ENCODE assay signal across 8 cellular contexts in genomic region chr4:55397521-55398321, GRCh38. TPM values are rescaled to one million over a fixed set of nuclear protein-coding genes. Genes with fewer than 3 reads are reported as not detected.
DNase-seq lines count a peak whose midpoint lies in the region; ATAC-seq and TF ChIP-seq lines count a peak whose summit lies in the region.

No MANE protein-coding gene starts in this region.

- no peak overlapping the region for H2AK5ac ChIP-seq in neuronal stem cell (ENCODE audit: low read depth, low read length)

- no peak overlapping the region for H4K8ac ChIP-seq in neuronal stem cell (ENCODE audit: low read depth, low read length)

- no peak overlapping the region for H3K14ac ChIP-seq in neuronal stem cell (ENCODE audit: low read length)

- DNase-seq in heart right ventricle (no peak), left ventricle myocardium superior (no peak), SJCRH30 (peak in 1 of 2 experiments; percentile 28), erythroblast (lab: John Stamatoyannopoulos, UW) (peak; percentile 37 to 59), neuronal stem cell (ENCODE audit: low spot score) (no peak)
- no peak for DNase-seq in stimulated activated CD4-positive, alpha-beta T cell treated with anti-CD3 and anti-CD28 coated beads, Interleukin-12 subunit alpha, Interleukin-12 subunit beta, amount 100 ng/mL, for 4 hours

- H2BK15ac ChIP-seq in neuronal stem cell (ENCODE audit: low read length): no peak overlapping the region

- H3K27ac ChIP-seq in heart right ventricle (peak overlapping the region in 9 of 10 donors; percentile 96 to 100 (median 98)), SJCRH30 (no peak overlapping the region; the same call in 1 of the 2 replicates), neuronal stem cell (replicated peaks; ENCODE audit: low read length) (no peak overlapping the region)

- H2BK120ac ChIP-seq in neuronal stem cell (ENCODE audit: low read depth, low read length): no peak overlapping the region

- H3K4me1 ChIP-seq in heart right ventricle (peaks cover 0 to 50% (median 34%) of the 10 kb centered on the region in 9 donors), SJCRH30 (peaks cover 24% of the 10 kb centered on the region), neuronal stem cell (ENCODE audit: control insufficient read depth in 2 of 2, insufficient read depth in 1 of 2, low read depth in 1 of 2, low read length in 2 of 2) (peaks cover 6 to 13% of the 10 kb centered on the region in 2 donors)

- no peak overlapping the region for H3K9ac ChIP-seq in neuronal stem cell (ENCODE audit: low read depth, low read length, poor library complexity)

- TF ChIP-seq CTCF in heart right ventricle (IDR thresholded peaks at IDR 0.05): no peak

- peak overlapping the region; percentile 63 for H3K4me2 ChIP-seq in neuronal stem cell (ENCODE audit: insufficient read depth, low read length, poor library complexity, severe bottlenecking)

- H3K18ac ChIP-seq in neuronal stem cell (ENCODE audit: low read length): no peak overlapping the region

- no peak for TF ChIP-seq POLR2A in erythroblast (IDR thresholded peaks at IDR 0.05; ENCODE audit: low read length)

- no peaks in the 10 kb centered on the region for H3K27me3 ChIP-seq in heart right ventricle
- no peaks in the 10 kb centered on the region for H3K27me3 ChIP-seq in SJCRH30
- H3K27me3 ChIP-seq in neuronal stem cell (ENCODE audit: control insufficient read depth in 3 of 3, insufficient read depth in 3 of 3, low read depth in 1 of 3, low read length in 3 of 3): peaks cover 0 to 2% (median 0%) of the 10 kb centered on the region in 3 experiments

- no peak overlapping the region for H2BK12ac ChIP-seq in neuronal stem cell (ENCODE audit: low read length)

- ATAC-seq in heart right ventricle (no peak), left ventricle myocardium superior (no peak), GM21529 (IDR thresholded peaks at IDR 0.05; ENCODE audit: unreplicated experiment) (no peak), GM19455 (IDR thresholded peaks at IDR 0.05; ENCODE audit: unreplicated experiment) (no peak)

- H3K4me3 ChIP-seq in heart right ventricle: peak overlapping the region; percentile 62 to 99 (median 90)
- peak overlapping the region; percentile 95 for H3K4me3 ChIP-seq in SJCRH30
- peak overlapping the region in 1 of 2 donors; percentile 79 for H3K4me3 ChIP-seq in neuronal stem cell (ENCODE audit: low read length in 2 of 2)

- H3K4ac ChIP-seq in neuronal stem cell (ENCODE audit: low read length): no peak overlapping the region

- intact Hi-C loops in heart right ventricle (cut with DNase I): loop anchor here in 8 of 10 donors (2.0 to 10.0 kb wide), 5 partner anchors 35 to 150 kb away; partner anchors contain the start of genes SRD5A3 (in 7 of the 8) and CLOCK (in 4 of the 8)
- intact Hi-C loops in left ventricle myocardium superior (cut with micrococcal nuclease): loop anchor here (10.0 kb wide), 1 partner anchor 53 kb away; the partner anchor contains the start of gene SRD5A3

- no peak overlapping the region for H2AFZ ChIP-seq in neuronal stem cell (ENCODE audit: low read length)

- H3K9me3 ChIP-seq in heart right ventricle (no peaks in the 10 kb centered on the region), SJCRH30 (replicated peaks) (no peaks in the 10 kb centered on the region), neuronal stem cell (replicated peaks in 1 of 2; ENCODE audit: control insufficient read depth in 2 of 2, insufficient read depth in 1 of 2, low read depth in 1 of 2, low read length in 2 of 2) (no peaks in the 10 kb centered on the region)

- H4K91ac ChIP-seq in neuronal stem cell (ENCODE audit: low read depth, low read length, poor library complexity): no peak overlapping the region

- WGBS in heart right ventricle, 2 donors: 46 to 51% methylated on average over 15 of the region's 15 CpGs
- WGBS in neuronal stem cell (ENCODE audit: extremely low coverage in 2 of 2, insufficient read length in 2 of 2, insufficient replicate concordance in 1 of 2), 2 donors: no CpG with 5 or more reads among the region's 15 CpGs

- H2BK5ac ChIP-seq in neuronal stem cell (ENCODE audit: low read length): no peak overlapping the region

- peaks cover 5% of the 10 kb centered on the region for H3K79me1 ChIP-seq in neuronal stem cell (ENCODE audit: low read depth, low read length)

- H3K23ac ChIP-seq in neuronal stem cell (ENCODE audit: low read depth, low read length, poor library complexity): no peak overlapping the region

- H3K36me3 ChIP-seq in heart right ventricle (peaks cover 0 to 38% (median 0%) of the 10 kb centered on the region in 9 donors), SJCRH30 (peaks cover 25% of the 10 kb centered on the region), neuronal stem cell (replicated peaks in 1 of 2; ENCODE audit: control insufficient read depth in 2 of 2, insufficient read depth in 2 of 2, low read length in 2 of 2) (peaks cover 2 to 43% of the 10 kb centered on the region in 2 donors)

RNA-seq across cellular contexts. Expression of gene TMEM165, which starts 2.0 kb away (rescaled TPM):
- 10 to 100 TPM; 30.3 to 86.3 (median 34.6) TPM for total RNA-seq in heart right ventricle
- polyA plus RNA-seq in heart right ventricle: 10 to 100 TPM; 49.6 to 65.1 TPM
- 35.9 TPM for total RNA-seq in left ventricle myocardium superior
- total RNA-seq in SJCRH30 (2014; rRNA removed; shearing (Covaris generic)): 151 and 163 TPM in 2 replicates
- polyA plus RNA-seq in neuronal stem cell (2013, experiment 1 of 2): 29.4 TPM
- 31.3 TPM for polyA plus RNA-seq in neuronal stem cell (2013, experiment 2 of 2)

RNA-seq across cellular contexts. Expression of gene SRD5A3, which starts 51.7 kb away (rescaled TPM):
- total RNA-seq in heart right ventricle (10 to 100 TPM in 4 of 10 donors, 1 to 10 TPM in 6; 4.4 to 14.6 (median 7.7) TPM), left ventricle myocardium superior (8.7 TPM)
- polyA plus RNA-seq in heart right ventricle: 10 to 100 TPM in 1 of 2 donors, 1 to 10 TPM in 1; 5.0 to 11.4 TPM
- 5.8 and 7.5 TPM in 2 replicates for total RNA-seq in SJCRH30 (2014; rRNA removed; shearing (Covaris generic))
- polyA plus RNA-seq in neuronal stem cell (2013, experiment 1 of 2): 11.9 TPM
- 11.9 TPM for polyA plus RNA-seq in neuronal stem cell (2013, experiment 2 of 2)

Comparison
In these comparisons a context has a peak if more than half of its experiments do, and no peak if none do; other contexts are left out.
1. DNase-seq: peak in erythroblast (2 of 2); none in heart right ventricle (0 of 2), left ventricle myocardium superior (single experiment), neuronal stem cell (single experiment) and stimulated activated CD4-positive, alpha-beta T cell treated with anti-CD3 and anti-CD28 coated beads, Interleukin-12 subunit alpha, Interleukin-12 subunit beta, amount 100 ng/mL, for 4 hours (single experiment).
2. H3K27ac ChIP-seq: peak in heart right ventricle (9 of 10); none in SJCRH30 (single experiment) and neuronal stem cell (single experiment).